26 cellular contexts compared by ENCODE assay signal in the genomic region with DNA sequence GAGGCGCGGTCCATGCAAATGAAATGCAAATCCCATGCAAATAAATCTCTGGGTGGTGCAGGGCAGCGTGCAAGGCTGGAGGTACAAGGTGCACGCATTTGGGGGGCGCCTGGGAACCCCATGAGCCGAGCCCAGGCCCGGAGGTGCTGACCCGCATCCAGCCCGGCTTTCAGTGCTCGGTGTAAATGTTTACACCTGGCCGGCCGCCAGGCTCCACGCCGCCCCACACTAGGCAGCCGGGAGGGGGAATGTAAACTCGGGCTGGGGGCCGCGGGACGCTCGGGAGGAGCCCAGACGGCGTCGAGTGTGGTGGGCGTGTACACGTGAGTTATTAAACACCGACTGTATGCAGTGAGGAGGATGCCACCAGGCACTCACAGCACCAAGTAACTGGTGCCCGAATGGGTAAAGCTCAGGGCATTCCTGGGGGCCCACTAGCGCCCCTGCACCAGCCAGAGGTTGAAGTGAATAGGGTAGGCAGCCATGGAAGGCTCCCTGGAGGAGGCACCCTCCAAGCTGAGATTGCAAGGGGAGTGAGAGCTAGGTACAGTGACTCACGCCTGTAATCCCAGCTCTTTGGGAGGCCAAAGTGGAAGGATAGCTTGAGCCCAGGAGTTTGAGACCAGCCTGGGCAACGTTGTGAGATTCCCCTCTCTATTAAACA. TPM values are rescaled to one million over a fixed set of nuclear protein-coding genes. Genes with fewer than 3 reads are reported as not detected.
A peak's percentile ranks its signal among the peaks of the same experiment; 100 is the strongest.
DNase-seq lines count a peak whose midpoint lies in the region; ATAC-seq, FAIRE-seq and TF ChIP-seq lines count a peak whose summit lies in the region.
"Had no signal": no experiment of that assay in that cellular context is flagged by ENCODE, and none has a peak within 500 bp of the region (broad histone marks: within the 10 kb centered on the region; RNA-seq: fewer than 3 reads in every experiment).

No MANE protein-coding gene starts in this region.

- POLR2A ChIA-PET in HepG2 (lab: Yijun Ruan, JAX) = interaction anchor here (0.9 to 1.2 kb wide), 3 partner anchors 11 to 18 kb away, joined by 3 to 4 read pairs (median 4); a partner anchor contains a TSS
- POLR2A ChIA-PET in CD4-positive, alpha-beta T cell (lab: Charles Lee) = no interaction called here

- H3K79me2 ChIP-seq in HepG2 (ENCODE audit: insufficient read depth, low read length) = no peaks in the 10 kb centered on the region

- BruUV-seq in HepG2 (replicated peaks; lab: Mats Ljungman, UMichigan) = no TSS peak

- H3K4me1 Mint-ChIP-seq in CD4-positive, alpha-beta T cell (ENCODE audit: low read depth) = peaks cover 7% of the 10 kb centered on the region

- H3K36me3 ChIP-seq in HepG2 (replicated peaks in 1 of 2; ENCODE audit: control insufficient read depth in 1 of 2, insufficient read depth in 2 of 2, low read length in 2 of 2) = no peaks in the 10 kb centered on the region
- H3K36me3 ChIP-seq: BE2C, HAP-1, SJSA1 had no signal

- intact Hi-C loops in left ventricle myocardium superior (cut with micrococcal nuclease) = no loop called here
- intact Hi-C loops in cardiac septum (cut with DNase I) = no loop called here
- intact Hi-C loops in HepG2 (cut with micrococcal nuclease; ENCODE audit: unreplicated experiment) = no loop called here
- intact Hi-C loops in CD4-positive, alpha-beta T cell (cut with DNase I, micrococcal nuclease) = no loop called here

- no peaks in the 10 kb centered on the region for H3K9me3 ChIP-seq in HepG2 (ENCODE audit: low read length)
- no peaks in the 10 kb centered on the region for H3K9me3 ChIP-seq in CD4-positive, alpha-beta T cell (ENCODE audit: control insufficient read depth, low read length)
- H3K9me3 ChIP-seq: BE2C, Caco-2, HAP-1, Peyer's patch, SJSA1 had no signal

- ATAC-seq in left ventricle myocardium superior (no peak), HepG2 (peak; percentile 7; the same call in 2 of the 3 replicates), HG02970 (IDR thresholded peaks at IDR 0.05; ENCODE audit: low FRiP score, unreplicated experiment) (no peak)
- ATAC-seq in CD4-positive, alpha-beta T cell (ENCODE audit: poor library complexity) = no peak

- H3K4me1 ChIP-seq in HepG2 (ENCODE audit: insufficient read depth, low read length) = peaks cover 37% of the 10 kb centered on the region
- H3K4me1 ChIP-seq: HAP-1, SJSA1 had no signal

- no peak overlapping the region for H3K27ac ChIP-seq in HepG2 (ENCODE audit: extremely low read length, insufficient read depth, low read length)
- H3K27ac ChIP-seq in CD4-positive, alpha-beta T cell (ENCODE audit: low read depth, low read length) = no peak overlapping the region
- H3K27ac ChIP-seq: GM23248, Peyer's patch, SJSA1 had no signal

- no peak for FAIRE-seq in HepG2 (lab: Jason Lieb, UNC)
- FAIRE-seq: GM12891 had no signal

- no peak for TF ChIP-seq RAD21 in HepG2 (CRISPR knock-in tag; IDR thresholded peaks at IDR 0.05)

- no peak overlapping the region for H3K27ac Mint-ChIP-seq in CD4-positive, alpha-beta T cell

- no peak for TF ChIP-seq EP300 in HepG2 (IDR thresholded peaks at IDR 0.05; ENCODE audit: low read depth in 2 of 2, low read length in 2 of 2)
- TF ChIP-seq EP300 in HepG2 (CRISPR knock-in tag; IDR thresholded peaks at IDR 0.05; ENCODE audit: borderline replicate concordance) = no peak

- WGBS in HepG2 (ENCODE audit: low lambda C conversion rate) = 10% methylated on average over 21 of the region's 30 CpGs

- H3K27me3 Mint-ChIP-seq in CD4-positive, alpha-beta T cell = no peaks in the 10 kb centered on the region

- H3K4me2 ChIP-seq in HepG2 (ENCODE audit: low read depth, low read length) = peak overlapping the region; percentile 58

- no peak overlapping the region for H2AFZ ChIP-seq in HepG2 (ENCODE audit: low read length)
- H2AFZ ChIP-seq: GM23248 had no signal

- no peak overlapping the region for H3K9ac ChIP-seq in HepG2 (ENCODE audit: insufficient read depth, low read depth, low read length)
- H3K9ac ChIP-seq: GM23248 had no signal

- peak overlapping the region in 1 of 3 experiments; percentile 42; a peak in 1 of 6 replicates for H3K4me3 ChIP-seq in HepG2 (replicated peaks in 1 of 3; ENCODE audit: insufficient read depth in 1 of 3, low read depth in 2 of 3, low read length in 3 of 3)
- H3K4me3 ChIP-seq: GM23248, HAP-1, Peyer's patch, SJSA1 had no signal

- H3K9me3 Mint-ChIP-seq in CD4-positive, alpha-beta T cell = no peaks in the 10 kb centered on the region

- no peaks in the 10 kb centered on the region for H3K27me3 ChIP-seq in HepG2 (ENCODE audit: control insufficient read depth in 1 of 2, insufficient read depth in 2 of 2, low read length in 2 of 2)
- H3K27me3 ChIP-seq in CD4-positive, alpha-beta T cell (ENCODE audit: control insufficient read depth, insufficient read depth, low read length) = no peaks in the 10 kb centered on the region
- H3K27me3 ChIP-seq: BE2C, Peyer's patch, SJSA1 had no signal

- peaks cover 2% of the 10 kb centered on the region; the same call in 1 of the 2 replicates for H4K20me1 ChIP-seq in HepG2 (ENCODE audit: insufficient read depth, low read length)

- in situ Hi-C loops in HepG2 (cut with HindIII; ENCODE audit: extremely low pct_ligation_motif_present, low pct_unique_long_range_greater_than_20kb) = no loop called here

- TF ChIP-seq CTCF in HepG2 (CRISPR knock-in tag; IDR thresholded peaks at IDR 0.05) = peak; percentile 30; the same call in 1 of the 2 replicates
- no peak for TF ChIP-seq CTCF in CD4-positive, alpha-beta T cell (IDR thresholded peaks at IDR 0.05)

- TF ChIP-seq POLR2A in HepG2 (IDR thresholded peaks at IDR 0.05; ENCODE audit: insufficient read depth in 1 of 2, low read depth in 2 of 2, low read length in 2 of 2) = no peak

- no peak overlapping the region for H3K4me3 Mint-ChIP-seq in CD4-positive, alpha-beta T cell

- CTCF ChIA-PET in HepG2 (lab: Yijun Ruan, JAX; ENCODE audit: low intra/inter-chr PET ratio, low total read pairs) = interaction anchor here (1.7 to 2.3 kb wide), 2 partner anchors 17 to 70 kb away, joined by 5 to 30 read pairs; a partner anchor contains a TSS
- CTCF ChIA-PET in CD4-positive, alpha-beta T cell (lab: Charles Lee) = interaction anchor here (2.2 kb wide), 1 partner anchor 18 kb away, joined by 5 read pairs; no protein-coding TSS in a partner anchor

- peaks cover 4% of the 10 kb centered on the region for H3K36me3 Mint-ChIP-seq in CD4-positive, alpha-beta T cell (ENCODE audit: low read depth)

- peak; percentile 44 for DNase-seq in left ventricle myocardium superior
- no peak for DNase-seq in cardiac septum (ENCODE audit: low spot score)
- DNase-seq in NCI-H526 treated with DMSO at 0.1 percent for 48 hours (lab: John Stamatoyannopoulos, UW) = peak; percentile 49
- DNase-seq in HepG2 (ENCODE audit: low spot score) = no peak
- no peak for DNase-seq in NCI-H1417 (lab: John Stamatoyannopoulos, UW)
- no peak for DNase-seq in SIG-M5 (lab: John Stamatoyannopoulos, UW)
- no peak for DNase-seq in CD4-positive, alpha-beta T cell
- DNase-seq: BE2C, Caco-2, DMS 273 treated with DMSO at 0.1 percent for 48 hours, GM23248, MV-4-11, NCI-H1105 treated with DMSO at 0.1 percent for 48 hours, NCI-H1694, NCI-H2081 treated with DMSO at 0.1 percent for 48 hours, NCI-H510A treated with DMSO at 0.1 percent for 48 hours, Peyer's patch, T-helper 1 cell had no signal

RNA-seq across cellular contexts. Expression of a gene that starts 17.2 kb away (rescaled TPM):
- total RNA-seq in left ventricle myocardium superior = not detected
- total RNA-seq in cardiac septum = not detected
- total RNA-seq in HepG2 (2016; rRNA removed; fragmentation: Illumina TruSeq; extraction: Trizol) = 5.0 and 8.2 TPM in 2 replicates
- total RNA-seq in HepG2 (2016; cell fraction: cytosol; rRNA removed; fragmentation: Illumina TruSeq; extraction: Trizol; ENCODE audit: low read depth) = 0.97 and 1.6 TPM in 2 replicates
- 5.0 and 7.9 TPM in 2 replicates for total RNA-seq in HepG2 (2016; cell fraction: insoluble cytoplasmic fraction; rRNA removed; fragmentation: Illumina TruSeq; extraction: Trizol)
- total RNA-seq in HepG2 (2016; cell fraction: membrane; rRNA removed; fragmentation: Illumina TruSeq; extraction: Trizol) = 3.2 and 4.2 TPM in 2 replicates
- total RNA-seq in HepG2 (2016; cell fraction: nucleus; rRNA removed; fragmentation: Illumina TruSeq; extraction: Trizol) = 5.8 and 8.5 TPM in 2 replicates
- 27.7 and 53.3 TPM in 2 replicates for polyA plus RNA-seq in HepG2 (2011; rRNA removed)
- polyA plus RNA-seq in HepG2 (2011; cell fraction: cytosol; rRNA removed) = 33.1 and 34.4 TPM in 2 replicates
- polyA plus RNA-seq in HepG2 (2011; cell fraction: nucleus; rRNA removed) = 43.6 and 59.1 TPM in 2 replicates
- 15.4 and 18.7 TPM in 2 replicates for polyA plus RNA-seq in HepG2 (2012)
- 0.97 and 1.0 TPM in 2 replicates for polyA plus RNA-seq in HepG2 (2016; cell fraction: cytosol; fragmentation: Illumina TruSeq; extraction: Trizol; ENCODE audit: low read depth)
- 5.1 and 6.0 TPM in 2 replicates for polyA plus RNA-seq in HepG2 (2016; cell fraction: insoluble cytoplasmic fraction; fragmentation: Illumina TruSeq; extraction: Trizol; ENCODE audit: low read depth)
- 3.2 and 3.6 TPM in 2 replicates for polyA plus RNA-seq in HepG2 (2016; cell fraction: membrane; fragmentation: Illumina TruSeq; extraction: Trizol; ENCODE audit: low read depth)
- 11.4 and 11.8 TPM in 2 replicates for polyA plus RNA-seq in HepG2 (2016; cell fraction: nucleus; fragmentation: Illumina TruSeq; extraction: Trizol; ENCODE audit: insufficient read depth, low read depth)
- polyA minus RNA-seq in HepG2 (2011; rRNA and poly(A)+ RNA removed; ENCODE audit: low replicate concordance) = 80.4 TPM in 1 of 2 replicates, not detected in the other
- polyA minus RNA-seq in HepG2 (2011; cell fraction: cytosol; rRNA and poly(A)+ RNA removed) = 21.4 and 25.8 TPM in 2 replicates
- 22.5 and 47.7 TPM in 2 replicates for polyA minus RNA-seq in HepG2 (2011; cell fraction: nucleus; rRNA and poly(A)+ RNA removed)
- total RNA-seq in CD4-positive, alpha-beta T cell = under 1 TPM in 1 of 2 experiments, not detected in 1; 0.17 TPM
- total RNA-seq: A673, Caco-2, G401, GM23248, HT1080, M059J, SJSA1 had no signal
- polyA plus RNA-seq: GM23248 had no signal

RNA-seq across cellular contexts. Expression of a gene that starts 17.4 kb away (rescaled TPM):
- total RNA-seq in left ventricle myocardium superior (26.3 TPM), cardiac septum (23.6 TPM), HepG2 (2016; rRNA removed; fragmentation: Illumina TruSeq; extraction: Trizol) (3.2 and 4.1 TPM in 2 replicates)
- 6.3 and 6.9 TPM in 2 replicates for total RNA-seq in HepG2 (2016; cell fraction: cytosol; rRNA removed; fragmentation: Illumina TruSeq; extraction: Trizol; ENCODE audit: low read depth)
- total RNA-seq in HepG2 (2016; cell fraction: insoluble cytoplasmic fraction; rRNA removed; fragmentation: Illumina TruSeq; extraction: Trizol) = 3.3 and 3.6 TPM in 2 replicates
- 11.2 and 12.2 TPM in 2 replicates for total RNA-seq in HepG2 (2016; cell fraction: membrane; rRNA removed; fragmentation: Illumina TruSeq; extraction: Trizol)
- total RNA-seq in HepG2 (2016; cell fraction: nucleus; rRNA removed; fragmentation: Illumina TruSeq; extraction: Trizol) = 1.9 TPM in 2 replicates
- 5.3 and 7.3 TPM in 2 replicates for polyA plus RNA-seq in HepG2 (2011; rRNA removed)
- polyA plus RNA-seq in HepG2 (2011; cell fraction: cytosol; rRNA removed) = 3.3 and 7.0 TPM in 2 replicates
- 5.3 and 5.4 TPM in 2 replicates for polyA plus RNA-seq in HepG2 (2011; cell fraction: nucleus; rRNA removed)
- 3.3 and 6.4 TPM in 2 replicates for polyA plus RNA-seq in HepG2 (2012)
- 9.7 and 9.9 TPM in 2 replicates for polyA plus RNA-seq in HepG2 (2016; cell fraction: cytosol; fragmentation: Illumina TruSeq; extraction: Trizol; ENCODE audit: low read depth)
- 4.5 and 4.6 TPM in 2 replicates for polyA plus RNA-seq in HepG2 (2016; cell fraction: insoluble cytoplasmic fraction; fragmentation: Illumina TruSeq; extraction: Trizol; ENCODE audit: low read depth)
- polyA plus RNA-seq in HepG2 (2016; cell fraction: membrane; fragmentation: Illumina TruSeq; extraction: Trizol; ENCODE audit: low read depth) = 13.7 and 14.4 TPM in 2 replicates
- 2.8 and 4.0 TPM in 2 replicates for polyA plus RNA-seq in HepG2 (2016; cell fraction: nucleus; fragmentation: Illumina TruSeq; extraction: Trizol; ENCODE audit: insufficient read depth, low read depth)
- polyA minus RNA-seq in HepG2 (2011; rRNA and poly(A)+ RNA removed; ENCODE audit: low replicate concordance) = 0.14 and 10.3 TPM in 2 replicates
- polyA minus RNA-seq in HepG2 (2011; cell fraction: cytosol; rRNA and poly(A)+ RNA removed) = 5.2 and 5.8 TPM in 2 replicates
- polyA minus RNA-seq in HepG2 (2011; cell fraction: nucleus; rRNA and poly(A)+ RNA removed) = 1.2 and 1.8 TPM in 2 replicates
- total RNA-seq in CD4-positive, alpha-beta T cell = 1 to 10 TPM; 1.5 to 1.6 TPM
- total RNA-seq: GM23248 had no signal
- polyA plus RNA-seq: GM23248 had no signal

RNA-seq across cellular contexts. Expression of a gene that starts 28.9 kb away (rescaled TPM):
- not detected for total RNA-seq in left ventricle myocardium superior
- total RNA-seq in cardiac septum = not detected
- total RNA-seq in HepG2 (2016; rRNA removed; fragmentation: Illumina TruSeq; extraction: Trizol) = 0.20 and 0.53 TPM in 2 replicates
- total RNA-seq in HepG2 (2016; cell fraction: cytosol; rRNA removed; fragmentation: Illumina TruSeq; extraction: Trizol; ENCODE audit: low read depth) = 0.10 TPM in 1 of 2 replicates, not detected in the other
- total RNA-seq in HepG2 (2016; cell fraction: insoluble cytoplasmic fraction; rRNA removed; fragmentation: Illumina TruSeq; extraction: Trizol) = 0.39 TPM in 1 of 2 replicates, not detected in the other
- total RNA-seq in HepG2 (2016; cell fraction: membrane; rRNA removed; fragmentation: Illumina TruSeq; extraction: Trizol) = 0.14 and 0.15 TPM in 2 replicates
- 0.34 TPM in 1 of 2 replicates, not detected in the other for total RNA-seq in HepG2 (2016; cell fraction: nucleus; rRNA removed; fragmentation: Illumina TruSeq; extraction: Trizol)
- 1.1 and 1.6 TPM in 2 replicates for polyA plus RNA-seq in HepG2 (2011; rRNA removed)
- 0.74 and 0.86 TPM in 2 replicates for polyA plus RNA-seq in HepG2 (2011; cell fraction: cytosol; rRNA removed)
- polyA plus RNA-seq in HepG2 (2011; cell fraction: nucleus; rRNA removed) = 0.96 and 1.5 TPM in 2 replicates
- polyA plus RNA-seq in HepG2 (2012) = 0.52 and 2.4 TPM in 2 replicates
- 0.07 TPM in 1 of 2 replicates, not detected in the other for polyA plus RNA-seq in HepG2 (2016; cell fraction: cytosol; fragmentation: Illumina TruSeq; extraction: Trizol; ENCODE audit: low read depth)
- polyA plus RNA-seq in HepG2 (2016; cell fraction: insoluble cytoplasmic fraction; fragmentation: Illumina TruSeq; extraction: Trizol; ENCODE audit: low read depth) = 0.12 and 0.23 TPM in 2 replicates
- 0.17 TPM in 1 of 2 replicates, not detected in the other for polyA plus RNA-seq in HepG2 (2016; cell fraction: membrane; fragmentation: Illumina TruSeq; extraction: Trizol; ENCODE audit: low read depth)
- polyA plus RNA-seq in HepG2 (2016; cell fraction: nucleus; fragmentation: Illumina TruSeq; extraction: Trizol; ENCODE audit: insufficient read depth, low read depth) = 0.57 and 0.83 TPM in 2 replicates
- 0.80 TPM in 1 of 2 replicates, not detected in the other for polyA minus RNA-seq in HepG2 (2011; rRNA and poly(A)+ RNA removed; ENCODE audit: low replicate concordance)
- polyA minus RNA-seq in HepG2 (2011; cell fraction: cytosol; rRNA and poly(A)+ RNA removed) = 0.69 TPM in 1 of 2 replicates, not detected in the other
- polyA minus RNA-seq in HepG2 (2011; cell fraction: nucleus; rRNA and poly(A)+ RNA removed) = 0.26 and 2.9 TPM in 2 replicates
- total RNA-seq in CD4-positive, alpha-beta T cell = under 1 TPM; 0.61 to 0.85 TPM
- total RNA-seq: A673, G401, GM23248, HT1080, M059J, SJSA1 had no signal
- polyA plus RNA-seq: GM23248 had no signal

RNA-seq across cellular contexts. Expression of a gene that starts 31.4 kb away (rescaled TPM):
- 14.3 TPM for total RNA-seq in left ventricle myocardium superior
- 21.6 TPM for total RNA-seq in cardiac septum
- 20.6 and 25.1 TPM in 2 replicates for total RNA-seq in HepG2 (2016; rRNA removed; fragmentation: Illumina TruSeq; extraction: Trizol)
- total RNA-seq in HepG2 (2016; cell fraction: cytosol; rRNA removed; fragmentation: Illumina TruSeq; extraction: Trizol; ENCODE audit: low read depth) = 7.1 and 7.6 TPM in 2 replicates
- 19.2 and 25.0 TPM in 2 replicates for total RNA-seq in HepG2 (2016; cell fraction: insoluble cytoplasmic fraction; rRNA removed; fragmentation: Illumina TruSeq; extraction: Trizol)
- 8.0 and 8.5 TPM in 2 replicates for total RNA-seq in HepG2 (2016; cell fraction: membrane; rRNA removed; fragmentation: Illumina TruSeq; extraction: Trizol)
- 16.2 and 25.2 TPM in 2 replicates for total RNA-seq in HepG2 (2016; cell fraction: nucleus; rRNA removed; fragmentation: Illumina TruSeq; extraction: Trizol)
- polyA plus RNA-seq in HepG2 (2011; rRNA removed) = 13.3 and 15.6 TPM in 2 replicates
- polyA plus RNA-seq in HepG2 (2011; cell fraction: cytosol; rRNA removed) = 10.8 and 19.0 TPM in 2 replicates
- 82.5 and 110 TPM in 2 replicates for polyA plus RNA-seq in HepG2 (2011; cell fraction: nucleus; rRNA removed)
- 8.5 and 16.9 TPM in 2 replicates for polyA plus RNA-seq in HepG2 (2012)
- 2.4 and 3.1 TPM in 2 replicates for polyA plus RNA-seq in HepG2 (2016; cell fraction: cytosol; fragmentation: Illumina TruSeq; extraction: Trizol; ENCODE audit: low read depth)
- polyA plus RNA-seq in HepG2 (2016; cell fraction: insoluble cytoplasmic fraction; fragmentation: Illumina TruSeq; extraction: Trizol; ENCODE audit: low read depth) = 18.3 and 18.8 TPM in 2 replicates
- polyA plus RNA-seq in HepG2 (2016; cell fraction: membrane; fragmentation: Illumina TruSeq; extraction: Trizol; ENCODE audit: low read depth) = 6.3 TPM in 2 replicates
- 41.4 and 60.6 TPM in 2 replicates for polyA plus RNA-seq in HepG2 (2016; cell fraction: nucleus; fragmentation: Illumina TruSeq; extraction: Trizol; ENCODE audit: insufficient read depth, low read depth)
- 25.0 and 31.3 TPM in 2 replicates for polyA minus RNA-seq in HepG2 (2011; rRNA and poly(A)+ RNA removed; ENCODE audit: low replicate concordance)
- polyA minus RNA-seq in HepG2 (2011; cell fraction: cytosol; rRNA and poly(A)+ RNA removed) = 13.3 and 13.6 TPM in 2 replicates
- polyA minus RNA-seq in HepG2 (2011; cell fraction: nucleus; rRNA and poly(A)+ RNA removed) = 16.8 and 28.8 TPM in 2 replicates
- total RNA-seq in CD4-positive, alpha-beta T cell = 100 to 1,000 TPM; 150 to 170 TPM

RNA-seq across cellular contexts. Expression of a gene that starts 37.8 kb away (rescaled TPM):
- total RNA-seq in left ventricle myocardium superior (0.84 TPM), cardiac septum (1.3 TPM), HepG2 (2016; rRNA removed; fragmentation: Illumina TruSeq; extraction: Trizol) (0.77 and 2.3 TPM in 2 replicates)
- total RNA-seq in HepG2 (2016; cell fraction: cytosol; rRNA removed; fragmentation: Illumina TruSeq; extraction: Trizol; ENCODE audit: low read depth) = 0.40 and 0.53 TPM in 2 replicates
- total RNA-seq in HepG2 (2016; cell fraction: insoluble cytoplasmic fraction; rRNA removed; fragmentation: Illumina TruSeq; extraction: Trizol) = 0.83 and 2.2 TPM in 2 replicates
- total RNA-seq in HepG2 (2016; cell fraction: membrane; rRNA removed; fragmentation: Illumina TruSeq; extraction: Trizol) = 0.68 and 0.93 TPM in 2 replicates
- total RNA-seq in HepG2 (2016; cell fraction: nucleus; rRNA removed; fragmentation: Illumina TruSeq; extraction: Trizol) = 2.2 and 2.6 TPM in 2 replicates
- polyA plus RNA-seq in HepG2 (2011; rRNA removed) = 0.84 and 1.0 TPM in 2 replicates
- polyA plus RNA-seq in HepG2 (2011; cell fraction: cytosol; rRNA removed) = 0.10 and 0.36 TPM in 2 replicates
- polyA plus RNA-seq in HepG2 (2011; cell fraction: nucleus; rRNA removed) = 9.3 and 11.4 TPM in 2 replicates
- 0.86 and 1.1 TPM in 2 replicates for polyA plus RNA-seq in HepG2 (2012)
- 0.27 and 0.43 TPM in 2 replicates for polyA plus RNA-seq in HepG2 (2016; cell fraction: cytosol; fragmentation: Illumina TruSeq; extraction: Trizol; ENCODE audit: low read depth)
- 1.2 and 2.0 TPM in 2 replicates for polyA plus RNA-seq in HepG2 (2016; cell fraction: insoluble cytoplasmic fraction; fragmentation: Illumina TruSeq; extraction: Trizol; ENCODE audit: low read depth)
- polyA plus RNA-seq in HepG2 (2016; cell fraction: membrane; fragmentation: Illumina TruSeq; extraction: Trizol; ENCODE audit: low read depth) = 0.66 and 0.97 TPM in 2 replicates
- polyA plus RNA-seq in HepG2 (2016; cell fraction: nucleus; fragmentation: Illumina TruSeq; extraction: Trizol; ENCODE audit: insufficient read depth, low read depth) = 10.5 and 11.2 TPM in 2 replicates
- polyA minus RNA-seq in HepG2 (2011; rRNA and poly(A)+ RNA removed; ENCODE audit: low replicate concordance) = 0.35 and 0.70 TPM in 2 replicates
- 0.59 and 0.62 TPM in 2 replicates for polyA minus RNA-seq in HepG2 (2011; cell fraction: cytosol; rRNA and poly(A)+ RNA removed)
- polyA minus RNA-seq in HepG2 (2011; cell fraction: nucleus; rRNA and poly(A)+ RNA removed) = 0.62 and 1.7 TPM in 2 replicates
- 1 to 10 TPM; 3.1 to 4.9 TPM for total RNA-seq in CD4-positive, alpha-beta T cell
- total RNA-seq: GM23248 had no signal

Comparison
In these comparisons a context has a peak if more than half of its experiments do, and no peak if none do; other contexts are left out.
1. DNase-seq: peak in left ventricle myocardium superior (single experiment) and NCI-H526 treated with DMSO at 0.1 percent for 48 hours (single experiment); none in cardiac septum (single experiment), HepG2 (single experiment), NCI-H1417 (0 of 3), SIG-M5 (single experiment) and CD4-positive, alpha-beta T cell (0 of 10).